Comparison of ENCODE assay signal across 26 cellular contexts in genomic region chr15:99126930-99127329, GRCh38.
"Had no signal": no experiment of that assay in that cellular context is flagged by ENCODE, and none has a peak within 500 bp of the region (broad histone marks: within the 10 kb centered on the region; RNA-seq: fewer than 3 reads in every experiment).

No MANE protein-coding gene starts in this region.

- ATAC-seq: activated CD4-positive, CD25-positive, alpha-beta regulatory T cell treated with anti-CD3 and anti-CD28 coated beads, Interleukin-2, amount 50 U/mL, for 24 hours; activated naive CD8-positive, alpha-beta T cell treated with anti-CD3 and anti-CD28 coated beads, Interleukin-2, amount 50 U/mL, for 24 hours; left lung; stimulated activated naive CD8-positive, alpha-beta T cell treated with anti-CD3 and anti-CD28 coated beads, Interleukin-15, Interleukin-2, amounts not matched to agents 100 U/mL and 50 U/mL, for 24 hours had no signal

- H3K27me3 ChIP-seq: ovary, thyroid gland, uterus had no signal

- H3K4me1 Mint-ChIP-seq: activated CD4-positive, alpha-beta memory T cell treated with anti-CD3 and anti-CD28 coated beads, Interleukin-2, amount 10 ng/mL, durations not matched to agents 7 days and 5 days; activated CD4-positive, alpha-beta T cell treated with anti-CD3 and anti-CD28 coated beads, Interleukin-2, amount 10 ng/mL, durations not matched to agents 24 days and 14 days had no signal

- DNase-seq: activated CD4-positive, alpha-beta memory T cell treated with anti-CD3 and anti-CD28 coated beads, Interleukin-2, amount 10 ng/mL, durations not matched to agents 7 days and 5 days; activated CD4-positive, alpha-beta T cell treated with anti-CD3 and anti-CD28 coated beads, Interleukin-2, amount 10 ng/mL, durations not matched to agents 24 days and 14 days; activated effector memory CD4-positive, alpha-beta T cell treated with anti-CD3 and anti-CD28 coated beads, Interleukin-2, amount 50 U/mL, for 16 hours; activated naive CD4-positive, alpha-beta T cell treated with anti-CD3 and anti-CD28 coated beads, Interleukin-2, amount 50 U/mL, for 16 hours; activated naive CD8-positive, alpha-beta T cell treated with anti-CD3 and anti-CD28 coated beads, Interleukin-2, amount 50 U/mL, for 24 hours; activated T-cell treated with anti-CD3 and anti-CD28 coated beads for 4 hours; central memory CD4-positive, alpha-beta T cell; cortex of kidney; foreskin fibroblast; kidney glomerular epithelial cell; left lung; SK-N-SH; spleen; stimulated activated CD4-positive, alpha-beta T cell treated with anti-CD3 and anti-CD28 coated beads, Interleukin-4, amount 100 ng/mL, for 24 hours; stimulated activated naive CD8-positive, alpha-beta T cell treated with anti-CD3 and anti-CD28 coated beads, Interleukin-15, Interleukin-2, amounts not matched to agents 100 U/mL and 50 U/mL, for 24 hours; substantia nigra; thyroid gland; uterus had no signal

- H3K36me3 ChIP-seq: left lung, neutrophil, ovary, uterus had no signal

- H3K27ac Mint-ChIP-seq: activated CD4-positive, alpha-beta memory T cell treated with anti-CD3 and anti-CD28 coated beads, Interleukin-2, amount 10 ng/mL, durations not matched to agents 7 days and 5 days; activated CD4-positive, alpha-beta T cell treated with anti-CD3 and anti-CD28 coated beads, Interleukin-2, amount 10 ng/mL, durations not matched to agents 24 days and 14 days; activated naive CD8-positive, alpha-beta T cell treated with anti-CD3 and anti-CD28 coated beads, Interleukin-2, amount 50 U/mL, for 24 hours; mesothelial cell of epicardium; nephron had no signal

- H3K4me3 ChIP-seq: left lung, ovary, spleen, thyroid gland, uterus had no signal

- H3K9me3 Mint-ChIP-seq: activated CD4-positive, alpha-beta memory T cell treated with anti-CD3 and anti-CD28 coated beads, Interleukin-2, amount 10 ng/mL, durations not matched to agents 7 days and 5 days; activated CD4-positive, alpha-beta T cell treated with anti-CD3 and anti-CD28 coated beads, Interleukin-2, amount 10 ng/mL, durations not matched to agents 24 days and 14 days; activated naive CD8-positive, alpha-beta T cell treated with anti-CD3 and anti-CD28 coated beads, Interleukin-2, amount 50 U/mL, for 24 hours; mesothelial cell of epicardium; nephron had no signal

- H3K27ac ChIP-seq: epithelial cell of prostate, left lung, neutrophil, ovary, spleen, uterus, VCaP had no signal

- H3K9ac ChIP-seq: SK-N-SH had no signal

- H3K27me3 Mint-ChIP-seq: activated CD4-positive, alpha-beta memory T cell treated with anti-CD3 and anti-CD28 coated beads, Interleukin-2, amount 10 ng/mL, durations not matched to agents 7 days and 5 days had no signal

- H3K9me3 ChIP-seq: left lung, neutrophil, ovary, SK-N-SH, spleen, thyroid gland, uterus had no signal

- H3K4me3 Mint-ChIP-seq: activated CD4-positive, alpha-beta memory T cell treated with anti-CD3 and anti-CD28 coated beads, Interleukin-2, amount 10 ng/mL, durations not matched to agents 7 days and 5 days; activated CD4-positive, alpha-beta T cell treated with anti-CD3 and anti-CD28 coated beads, Interleukin-2, amount 10 ng/mL, durations not matched to agents 24 days and 14 days; activated naive CD8-positive, alpha-beta T cell treated with anti-CD3 and anti-CD28 coated beads, Interleukin-2, amount 50 U/mL, for 24 hours; brain; mesothelial cell of epicardium; nephron had no signal
